In the genomic region with DNA sequence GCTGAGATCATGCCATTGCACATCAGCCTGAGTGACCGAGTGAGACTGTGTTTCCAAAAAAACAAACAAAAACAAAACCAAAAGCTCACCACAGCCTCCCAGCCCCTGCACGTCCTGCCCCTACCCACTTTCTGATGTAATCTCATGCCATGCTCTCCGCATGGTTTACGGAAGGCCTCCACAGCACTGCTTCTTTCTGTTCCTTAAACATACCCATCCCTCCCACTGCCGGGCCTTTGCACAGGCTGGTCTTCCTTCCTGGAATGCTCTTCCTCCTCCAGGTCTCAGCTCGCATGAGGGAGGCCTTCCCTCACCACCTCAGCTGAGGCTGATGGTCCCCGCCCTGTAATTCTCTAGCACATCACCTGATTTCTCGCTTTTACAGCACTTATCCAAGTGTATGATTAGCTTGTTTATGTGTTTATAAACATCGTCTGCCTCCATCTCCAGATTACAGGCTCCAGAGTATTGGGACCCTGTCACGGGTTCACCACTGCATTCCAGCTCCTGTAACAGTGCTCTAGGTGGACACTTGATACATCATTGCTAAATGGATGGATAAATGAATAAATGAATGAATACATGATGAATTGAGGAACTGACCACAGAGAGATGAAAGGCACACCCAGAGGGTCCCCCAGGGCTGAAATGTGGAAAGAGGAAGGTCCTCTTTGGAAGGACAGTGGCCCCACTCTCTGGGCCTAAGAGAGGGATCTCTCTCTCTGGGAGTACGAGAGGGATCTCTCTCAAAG, we compare ENCODE assay signal across 1 cellular context.
TF ChIP-seq lines count a peak whose summit lies in the region.

No MANE protein-coding gene starts in this region.

TF ChIP-seq in IMR-90, 13 proteins besides CTCF, POLR2A, EP300 and RAD21 (continued from another document):
- TF ChIP-seq, protein P1, sequence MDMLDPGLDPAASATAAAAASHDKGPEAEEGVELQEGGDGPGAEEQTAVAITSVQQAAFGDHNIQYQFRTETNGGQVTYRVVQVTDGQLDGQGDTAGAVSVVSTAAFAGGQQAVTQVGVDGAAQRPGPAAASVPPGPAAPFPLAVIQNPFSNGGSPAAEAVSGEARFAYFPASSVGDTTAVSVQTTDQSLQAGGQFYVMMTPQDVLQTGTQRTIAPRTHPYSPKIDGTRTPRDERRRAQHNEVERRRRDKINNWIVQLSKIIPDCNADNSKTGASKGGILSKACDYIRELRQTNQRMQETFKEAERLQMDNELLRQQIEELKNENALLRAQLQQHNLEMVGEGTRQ (IDR thresholded peaks at IDR 0.05; ENCODE audit: low read depth, low read length) = no peak
- TF ChIP-seq BHLHE40 (IDR thresholded peaks at IDR 0.05; ENCODE audit: low read depth, low read length) = no peak
- TF ChIP-seq CEBPB (IDR thresholded peaks at IDR 0.05; ENCODE audit: low read depth, low read length) = no peak
- no peak for TF ChIP-seq MAZ (IDR thresholded peaks at IDR 0.05; ENCODE audit: borderline replicate concordance, low read depth, low read length)
- TF ChIP-seq RFX5 (IDR thresholded peaks at IDR 0.05; ENCODE audit: low read depth, low read length) = no peak
- TF ChIP-seq MAFK (IDR thresholded peaks at IDR 0.05; ENCODE audit: low read depth, low read length) = no peak
- no peak for TF ChIP-seq RCOR1 (IDR thresholded peaks at IDR 0.05; ENCODE audit: insufficient replicate concordance, low read length)
- TF ChIP-seq, protein P2, sequence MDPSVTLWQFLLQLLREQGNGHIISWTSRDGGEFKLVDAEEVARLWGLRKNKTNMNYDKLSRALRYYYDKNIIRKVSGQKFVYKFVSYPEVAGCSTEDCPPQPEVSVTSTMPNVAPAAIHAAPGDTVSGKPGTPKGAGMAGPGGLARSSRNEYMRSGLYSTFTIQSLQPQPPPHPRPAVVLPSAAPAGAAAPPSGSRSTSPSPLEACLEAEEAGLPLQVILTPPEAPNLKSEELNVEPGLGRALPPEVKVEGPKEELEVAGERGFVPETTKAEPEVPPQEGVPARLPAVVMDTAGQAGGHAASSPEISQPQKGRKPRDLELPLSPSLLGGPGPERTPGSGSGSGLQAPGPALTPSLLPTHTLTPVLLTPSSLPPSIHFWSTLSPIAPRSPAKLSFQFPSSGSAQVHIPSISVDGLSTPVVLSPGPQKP (IDR thresholded peaks at IDR 0.05; ENCODE audit: borderline replicate concordance, low read depth, low read length) = no peak
- no peak for TF ChIP-seq FOS (IDR thresholded peaks at IDR 0.05; ENCODE audit: low read depth, low read length)
- no peak for TF ChIP-seq NFE2L2 (IDR thresholded peaks at IDR 0.05; ENCODE audit: low read depth, low read length)
- no peak for TF ChIP-seq SMC3 (IDR thresholded peaks at IDR 0.05; ENCODE audit: low read depth, low read length)
